Comparison of ENCODE assay signal across 5 cellular contexts in genomic region chr12:122043476-122043875, GRCh38.
"Had no signal": no experiment of that assay in that cellular context is flagged by ENCODE, and none has a peak within 500 bp of the region (broad histone marks: within the 10 kb centered on the region; RNA-seq: fewer than 3 reads in every experiment).

No MANE protein-coding gene starts in this region.

- H3K9me3 Mint-ChIP-seq: H9 had no signal

- ATAC-seq: GM23338, K562 had no signal

- H3K4me2 ChIP-seq: GM23338 had no signal

- H2AFZ ChIP-seq: GM23338 had no signal

- H3K4me1 Mint-ChIP-seq: GM23338 had no signal

- H3K4me3 Mint-ChIP-seq: GM23338, H9 had no signal

- DNase-seq: H9, HCEC 1CT, IMR-90 had no signal

- H3K4me3 ChIP-seq: GM23338, K562 had no signal
